9 cellular contexts compared by ENCODE assay signal in genomic region chr15:67116742-67117141, GRCh38. TPM values are rescaled to one million over a fixed set of nuclear protein-coding genes. Genes with fewer than 3 reads are reported as not detected.
DNase-seq lines count a peak whose midpoint lies in the region; ATAC-seq and TF ChIP-seq lines count a peak whose summit lies in the region.
"Had no signal": no experiment of that assay in that cellular context is flagged by ENCODE, and none has a peak within 500 bp of the region (broad histone marks: within the 10 kb centered on the region; RNA-seq: fewer than 3 reads in every experiment).

No MANE protein-coding gene starts in this region.

- peak overlapping the region; percentile 18 for H3K27ac ChIP-seq in effector memory CD4-positive, alpha-beta T cell (ENCODE audit: insufficient read depth, low read length, poor library complexity, severe bottlenecking)
- H3K27ac ChIP-seq in left lung = peak overlapping the region in 1 of 2 donors; percentile 61
- H3K27ac ChIP-seq: HL-60 had no signal

- DNase-seq in DMS53 (lab: John Stamatoyannopoulos, UW) (peak; percentile 24), NCI-H226 (peak; percentile 55), posterior vena cava (ENCODE audit: low spot score) (peak; percentile 37), left lung (no peak), dedifferentiated amniotic fluid mesenchymal stem cell (ENCODE audit: extremely low spot score) (no peak)
- DNase-seq in effector memory CD4-positive, alpha-beta T cell = no peak

- intact Hi-C loops in posterior vena cava (cut with DNase I) = no loop called here
- intact Hi-C loops in left lung (cut with DNase I) = no loop called here

- no peak overlapping the region for H3K4me3 ChIP-seq in effector memory CD4-positive, alpha-beta T cell (ENCODE audit: insufficient read depth, low read depth, low read length, poor library complexity, severe bottlenecking)
- H3K4me3 ChIP-seq in left lung = no peak overlapping the region

- no peaks in the 10 kb centered on the region for H3K9me3 ChIP-seq in effector memory CD4-positive, alpha-beta T cell (ENCODE audit: control insufficient read depth, low read length)
- no peaks in the 10 kb centered on the region for H3K9me3 ChIP-seq in left lung

- no peaks in the 10 kb centered on the region for H3K36me3 ChIP-seq in effector memory CD4-positive, alpha-beta T cell (ENCODE audit: control insufficient read depth, insufficient read depth, low read length)
- no peaks in the 10 kb centered on the region for H3K36me3 ChIP-seq in left lung

- ATAC-seq in left lung (no peak), HG03342 (IDR thresholded peaks at IDR 0.05; ENCODE audit: unreplicated experiment) (no peak), HG03457 (IDR thresholded peaks at IDR 0.05; ENCODE audit: unreplicated experiment) (no peak)

- TF ChIP-seq CTCF in left lung (IDR thresholded peaks at IDR 0.05) = no peak

- no peaks in the 10 kb centered on the region for H3K27me3 ChIP-seq in effector memory CD4-positive, alpha-beta T cell (replicated peaks; ENCODE audit: control insufficient read depth, insufficient read depth, low read length, poor library complexity, severe bottlenecking)
- H3K27me3 ChIP-seq in left lung = no peaks in the 10 kb centered on the region

- peaks cover 71% of the 10 kb centered on the region for H3K4me1 ChIP-seq in effector memory CD4-positive, alpha-beta T cell (ENCODE audit: control insufficient read depth, insufficient read depth, low read length, poor library complexity, severe bottlenecking)
- peaks cover 26 to 74% of the 10 kb centered on the region in 2 donors for H3K4me1 ChIP-seq in left lung

RNA-seq across cellular contexts. Expression of gene SMAD3, which starts 51.3 kb away (rescaled TPM):
- 10 to 100 TPM; 56.3 to 62.7 TPM for total RNA-seq in posterior vena cava
- 10 to 100 TPM; 30.9 to 33.1 TPM for total RNA-seq in left lung

Comparison
In these comparisons a context has a peak if more than half of its experiments do, and no peak if none do; other contexts are left out.
1. DNase-seq: peak in DMS53 (single experiment), NCI-H226 (single experiment) and posterior vena cava (single experiment); none in effector memory CD4-positive, alpha-beta T cell (0 of 3), left lung (0 of 2) and dedifferentiated amniotic fluid mesenchymal stem cell (single experiment).